ENCODE assay signal across 18 cellular contexts in genomic region chr5:150297236-150297890, GRCh38. TPM values are rescaled to one million over a fixed set of nuclear protein-coding genes. Genes with fewer than 3 reads are reported as not detected.
DNase-seq lines count a peak whose midpoint lies in the region; TF ChIP-seq lines count a peak whose summit lies in the region.
"Had no signal": no experiment of that assay in that cellular context is flagged by ENCODE, and none has a peak within 500 bp of the region (broad histone marks: within the 10 kb centered on the region; RNA-seq: fewer than 3 reads in every experiment).

No MANE protein-coding gene starts in this region.

- peaks cover 25% of the 10 kb centered on the region for H3K27me3 ChIP-seq in left ventricle myocardium inferior (ENCODE audit: low read depth)
- H3K27me3 ChIP-seq in mesenchymal stem cell (ENCODE audit: control insufficient read depth in 1 of 2, insufficient read depth in 1 of 2, low read length in 2 of 2), result no peaks in the 10 kb centered on the region

- 97% methylated on average over 36 of the region's 36 CpGs for WGBS in mesenchymal stem cell

- H3K4me3 ChIP-seq in left ventricle myocardium inferior (no peak overlapping the region), mesenchymal stem cell (ENCODE audit: insufficient read depth in 1 of 2, low read depth in 1 of 2, low read length in 2 of 2) (no peak overlapping the region)
- H3K4me3 ChIP-seq: BLaER1, GM23338 had no signal

- H3K27ac ChIP-seq in left ventricle myocardium inferior (replicated peaks) (no peak overlapping the region), mesenchymal stem cell (ENCODE audit: low read length, poor library complexity, severe bottlenecking) (no peak overlapping the region)
- H3K27ac ChIP-seq: BLaER1 had no signal

- H2BK15ac ChIP-seq in mesenchymal stem cell (ENCODE audit: low read depth, poor library complexity, severe bottlenecking), result no peak overlapping the region

- H2BK12ac ChIP-seq in mesenchymal stem cell (ENCODE audit: low read length in 2 of 2), result peak overlapping the region in 1 of 2 experiments; percentile 23

- no peaks in the 10 kb centered on the region for H3K27me3 Mint-ChIP-seq in chondrocyte (ENCODE audit: low read depth)

- DNase-seq in cardiac septum (ENCODE audit: low spot score) (peak; percentile 67), left ventricle myocardium inferior (no peak), chondrocyte (ENCODE audit: low spot score) (peak; percentile 54), mesenchymal stem cell (no peak), NCI-H446 (lab: John Stamatoyannopoulos, UW) (no peak), NCI-H146 treated with DMSO at 0.1 percent for 48 hours (lab: John Stamatoyannopoulos, UW; ENCODE audit: unreplicated experiment) (no peak), C1 segment of cervical spinal cord (lab: John Stamatoyannopoulos, UW) (no peak)
- DNase-seq in activated naive CD4-positive, alpha-beta T cell (lab: John Stamatoyannopoulos, UW), result no peak
- DNase-seq: 8988T; Calu3; CD8-positive, alpha-beta T cell; DMS79 treated with DMSO at 0.1 percent for 48 hours; GF-D8; HCEC 1CT; HFFc6 had no signal

- H2BK5ac ChIP-seq in mesenchymal stem cell (ENCODE audit: low read depth, low read length, poor library complexity, severe bottlenecking), result no peak overlapping the region

- peak overlapping the region; percentile 4 for H4K91ac ChIP-seq in mesenchymal stem cell (ENCODE audit: low read length)

- H2AK5ac ChIP-seq in mesenchymal stem cell (ENCODE audit: low read length, severe bottlenecking), result no peak overlapping the region

- H3K23ac ChIP-seq in mesenchymal stem cell (ENCODE audit: low read length in 2 of 2), result no peak overlapping the region

- TF ChIP-seq CTCF in left ventricle myocardium inferior (IDR thresholded peaks at IDR 0.05; ENCODE audit: borderline replicate concordance) (no peak), chondrocyte (IDR thresholded peaks at IDR 0.05) (no peak)

- intact Hi-C loops in cardiac septum (cut with DNase I), result no loop called here
- intact Hi-C loops in left ventricle myocardium inferior (cut with micrococcal nuclease), result no loop called here

- H3K9me3 Mint-ChIP-seq in chondrocyte (ENCODE audit: low read depth), result no peaks in the 10 kb centered on the region
- H3K9me3 Mint-ChIP-seq: CD8-positive, alpha-beta T cell; GM23338; HFFc6 had no signal

- H3K4me1 Mint-ChIP-seq in chondrocyte (ENCODE audit: low read depth), result peaks cover 31% of the 10 kb centered on the region

- H3K4me1 ChIP-seq in left ventricle myocardium inferior (peaks cover 17% of the 10 kb centered on the region), mesenchymal stem cell (ENCODE audit: control insufficient read depth, insufficient read depth, low read depth, low read length) (peaks cover 52% of the 10 kb centered on the region)

- H3K18ac ChIP-seq in mesenchymal stem cell (ENCODE audit: low read depth in 1 of 2, low read length in 2 of 2), result no peak overlapping the region

- no peak overlapping the region for H3K4me2 ChIP-seq in mesenchymal stem cell (ENCODE audit: low read length, poor library complexity, severe bottlenecking)
- H3K4me2 ChIP-seq: BLaER1, GM23338 had no signal

- no peak overlapping the region for H3K4me3 Mint-ChIP-seq in chondrocyte (ENCODE audit: unreplicated experiment)
- H3K4me3 Mint-ChIP-seq: CD8-positive, alpha-beta T cell; GM23338; HFFc6 had no signal

- H3K4ac ChIP-seq in mesenchymal stem cell (ENCODE audit: low read depth in 1 of 2, low read length in 2 of 2), result no peak overlapping the region

- no peak overlapping the region for H4K8ac ChIP-seq in mesenchymal stem cell (ENCODE audit: low read length)

- H3K36me3 Mint-ChIP-seq in chondrocyte (ENCODE audit: low read depth), result no peaks in the 10 kb centered on the region
- H3K36me3 Mint-ChIP-seq: CD8-positive, alpha-beta T cell had no signal

- no peak overlapping the region for H3K9ac ChIP-seq in mesenchymal stem cell (ENCODE audit: low read length)
- H3K9ac ChIP-seq: BLaER1 had no signal

- no peaks in the 10 kb centered on the region for H3K9me3 ChIP-seq in left ventricle myocardium inferior (replicated peaks)
- no peaks in the 10 kb centered on the region for H3K9me3 ChIP-seq in mesenchymal stem cell (ENCODE audit: control insufficient read depth, low read length)
- H3K9me3 ChIP-seq: BLaER1 had no signal

- H3K14ac ChIP-seq in mesenchymal stem cell (ENCODE audit: low read length in 2 of 2), result no peak overlapping the region

- H3K36me3 ChIP-seq in left ventricle myocardium inferior (no peaks in the 10 kb centered on the region), mesenchymal stem cell (ENCODE audit: control insufficient read depth in 1 of 2, insufficient read depth in 2 of 2, low read depth in 1 of 2, low read length in 2 of 2) (peaks cover 6 to 41% of the 10 kb centered on the region in 2 experiments)
- H3K36me3 ChIP-seq: BLaER1 had no signal

- no peak overlapping the region for H2BK120ac ChIP-seq in mesenchymal stem cell (ENCODE audit: low read depth, low read length)

- H3K79me1 ChIP-seq in mesenchymal stem cell (replicated peaks; ENCODE audit: low read length, poor library complexity, severe bottlenecking), result peaks cover 36% of the 10 kb centered on the region

- no peak overlapping the region for H2AFZ ChIP-seq in mesenchymal stem cell (ENCODE audit: low read depth, low read length)
- H2AFZ ChIP-seq: GM23338 had no signal

- no peak overlapping the region for H3K27ac Mint-ChIP-seq in chondrocyte (ENCODE audit: unreplicated experiment)
- H3K27ac Mint-ChIP-seq: CD8-positive, alpha-beta T cell; GM23338 had no signal

RNA-seq across cellular contexts. Expression of gene ARSI, which starts 5.3 kb away (rescaled TPM):
- total RNA-seq in cardiac septum, result 0.38 TPM
- total RNA-seq in left ventricle myocardium inferior, result 0.16 TPM
- 1.9 to 2.4 TPM (median 2.4 TPM) in 3 replicates for total RNA-seq in chondrocyte
- 1.6 TPM for polyA plus RNA-seq in mesenchymal stem cell (2013, experiment 1 of 2)
- polyA plus RNA-seq in mesenchymal stem cell (2013, experiment 2 of 2), result 1.5 TPM

RNA-seq across cellular contexts. Expression of gene CAMK2A, which starts 7.8 kb away (rescaled TPM):
- 22.7 TPM for total RNA-seq in cardiac septum
- 19.4 TPM for total RNA-seq in left ventricle myocardium inferior
- 0.24 TPM in 1 of 3 replicates, not detected in the others for total RNA-seq in chondrocyte
- polyA plus RNA-seq in mesenchymal stem cell (2013, experiment 1 of 2), result 0.65 TPM
- 0.47 TPM for polyA plus RNA-seq in mesenchymal stem cell (2013, experiment 2 of 2)
- total RNA-seq: A673, Calu3, GM23338 had no signal

Comparison
In these comparisons a context has a peak if more than half of its experiments do, and no peak if none do; other contexts are left out.
1. DNase-seq: peak in cardiac septum (single experiment) and chondrocyte (single experiment); none in left ventricle myocardium inferior (single experiment), mesenchymal stem cell (single experiment), NCI-H446 (0 of 2), NCI-H146 treated with DMSO at 0.1 percent for 48 hours (single experiment), C1 segment of cervical spinal cord (0 of 14) and activated naive CD4-positive, alpha-beta T cell (0 of 4).
2. RNA of gene CAMK2A, which starts 7.8 kb away (total RNA-seq): 22.7 TPM in cardiac septum (single experiment) and 19.4 TPM in left ventricle myocardium inferior (single experiment); 0.24 TPM in chondrocyte; every median in the first group is over 10 times any median in the second.